Comparison of ENCODE assay signal across 11 cellular contexts in genomic region chr17:60077226-60077625, GRCh38. TPM values are rescaled to one million over a fixed set of nuclear protein-coding genes. Genes with fewer than 3 reads are reported as not detected.
DNase-seq lines count a peak whose midpoint lies in the region; ATAC-seq, FAIRE-seq and TF ChIP-seq lines count a peak whose summit lies in the region.
"Had no signal": no experiment of that assay in that cellular context is flagged by ENCODE, and none has a peak within 500 bp of the region (broad histone marks: within the 10 kb centered on the region; RNA-seq: fewer than 3 reads in every experiment).

No MANE protein-coding gene starts in this region.

- no peaks in the 10 kb centered on the region for H3K27me3 ChIP-seq in CD8-positive, alpha-beta T cell (ENCODE audit: insufficient read depth, low read length)
- H3K27me3 ChIP-seq in astrocyte (ENCODE audit: insufficient read depth, low read length), result no peaks in the 10 kb centered on the region

- FAIRE-seq in astrocyte (lab: Jason Lieb, UNC), result no peak

- peaks cover 38% of the 10 kb centered on the region for H3K79me2 ChIP-seq in astrocyte (ENCODE audit: insufficient read depth, low read length)

- H3K27ac Mint-ChIP-seq in CD8-positive, alpha-beta T cell, result peak overlapping the region; percentile 87
- H3K27ac Mint-ChIP-seq in astrocyte (ENCODE audit: unreplicated experiment), result no peak overlapping the region
- peak overlapping the region in 5 of 6 donors; percentile 11 to 96 (median 87) for H3K27ac Mint-ChIP-seq in naive B cell

- H3K4me3 Mint-ChIP-seq in CD8-positive, alpha-beta T cell, result peak overlapping the region; percentile 89
- H3K4me3 Mint-ChIP-seq in astrocyte (ENCODE audit: unreplicated experiment) (peak overlapping the region; percentile 94), naive B cell (peak overlapping the region in 7 of 8 donors; percentile 85 to 98 (median 93))

- peak overlapping the region; percentile 95 for H3K4me2 ChIP-seq in astrocyte (ENCODE audit: low read length)

- H3K36me3 Mint-ChIP-seq in CD8-positive, alpha-beta T cell, result peaks cover 40% of the 10 kb centered on the region
- H3K36me3 Mint-ChIP-seq in astrocyte (ENCODE audit: low read depth, unreplicated experiment) (peaks cover 4% of the 10 kb centered on the region), naive B cell (peaks cover 0 to 5% of the 10 kb centered on the region in 2 donors)

- H3K4me1 Mint-ChIP-seq in CD8-positive, alpha-beta T cell (ENCODE audit: low read depth), result peaks cover 24% of the 10 kb centered on the region
- H3K4me1 Mint-ChIP-seq in astrocyte (ENCODE audit: low read depth, unreplicated experiment) (peaks cover 18% of the 10 kb centered on the region), naive B cell (peaks cover 19 to 40% (median 39%) of the 10 kb centered on the region in 3 donors)

- no peak for TF ChIP-seq EP300 in Ishikawa (IDR thresholded peaks at IDR 0.05; ENCODE audit: borderline replicate concordance)

- no peak for TF ChIP-seq RAD21 in Ishikawa (IDR thresholded peaks at IDR 0.05; ENCODE audit: low read depth)

- no peak overlapping the region for H2AFZ ChIP-seq in astrocyte (ENCODE audit: low read depth, low read length)

- peaks cover 9% of the 10 kb centered on the region for H3K36me3 ChIP-seq in CD8-positive, alpha-beta T cell (ENCODE audit: insufficient read depth, low read length)
- peaks cover 29% of the 10 kb centered on the region for H3K36me3 ChIP-seq in astrocyte (ENCODE audit: insufficient read depth, low read length)

- H3K4me1 ChIP-seq in CD8-positive, alpha-beta T cell (ENCODE audit: insufficient read depth, low read length), result peaks cover 7% of the 10 kb centered on the region
- peaks cover 16% of the 10 kb centered on the region for H3K4me1 ChIP-seq in astrocyte (ENCODE audit: insufficient read depth, low read length)

- intact Hi-C loops in CD8-positive, alpha-beta T cell (cut with DNase I, micrococcal nuclease), result no loop called here

- no peaks in the 10 kb centered on the region for H3K27me3 Mint-ChIP-seq in CD8-positive, alpha-beta T cell (ENCODE audit: low read depth)
- H3K27me3 Mint-ChIP-seq in astrocyte (ENCODE audit: low read depth, unreplicated experiment), result no peaks in the 10 kb centered on the region
- H3K27me3 Mint-ChIP-seq in naive B cell, result no peaks in the 10 kb centered on the region

- POLR2A ChIA-PET in CD8-positive, alpha-beta T cell (lab: Charles Lee), result no interaction called here

- ATAC-seq in CD8-positive, alpha-beta T cell, result no peak
- ATAC-seq in naive B cell (ENCODE audit: low read depth in 2 of 2), result no peak
- ATAC-seq in GM21723 (IDR thresholded peaks at IDR 0.05; ENCODE audit: unreplicated experiment), result no peak

- H4K20me1 ChIP-seq in astrocyte (ENCODE audit: insufficient read depth, low read length), result no peaks in the 10 kb centered on the region

- H3K9me3 Mint-ChIP-seq in CD8-positive, alpha-beta T cell, result no peaks in the 10 kb centered on the region
- H3K9me3 Mint-ChIP-seq in astrocyte (ENCODE audit: unreplicated experiment), result no peaks in the 10 kb centered on the region
- H3K9me3 Mint-ChIP-seq in naive B cell, result no peaks in the 10 kb centered on the region

- no peak for TF ChIP-seq CTCF in CD8-positive, alpha-beta T cell (IDR thresholded peaks at IDR 0.05)
- no peak for TF ChIP-seq CTCF in astrocyte (IDR thresholded peaks at IDR 0.05; ENCODE audit: insufficient read depth, low read depth, low read length)

- H3K27ac ChIP-seq in CD8-positive, alpha-beta T cell (ENCODE audit: low read depth, low read length), result no peak overlapping the region
- no peak overlapping the region for H3K27ac ChIP-seq in astrocyte (ENCODE audit: low read depth, low read length)

- no peak overlapping the region for H3K4me3 ChIP-seq in CD8-positive, alpha-beta T cell (ENCODE audit: low read depth, low read length)
- no peak overlapping the region for H3K4me3 ChIP-seq in astrocyte (ENCODE audit: insufficient read depth, low read depth, low read length)

- DNase-seq in CD8-positive, alpha-beta T cell, result no peak
- DNase-seq in astrocyte (ENCODE audit: low read depth), result no peak
- no peak for DNase-seq in naive B cell
- DNase-seq in NCI-H2171 (lab: John Stamatoyannopoulos, UW), result no peak
- DNase-seq in SW480 (ENCODE audit: low spot score), result no peak
- no peak for DNase-seq in GOT3 (lab: John Stamatoyannopoulos, UW)
- DNase-seq: activated CD4-positive, CD25-positive, alpha-beta regulatory T cell treated with anti-CD3 and anti-CD28 coated beads, Interleukin-2, amount 50 U/mL, for 72 hours; left colon; trophoblast cell had no signal

- H3K9me3 ChIP-seq in CD8-positive, alpha-beta T cell (ENCODE audit: low read length), result no peaks in the 10 kb centered on the region
- no peaks in the 10 kb centered on the region for H3K9me3 ChIP-seq in astrocyte (ENCODE audit: insufficient read depth, low read depth, low read length)

- CTCF ChIA-PET in CD8-positive, alpha-beta T cell (lab: Charles Lee), result interaction anchor here (0.7 kb wide), 1 partner anchor 14 kb away, joined by 4 read pairs; no protein-coding TSS in a partner anchor

- no peak overlapping the region for H3K9ac ChIP-seq in astrocyte (ENCODE audit: low read length)

TF ChIP-seq in Ishikawa, 13 proteins besides CTCF, POLR2A, EP300 and RAD21:
- TF ChIP-seq MAX (IDR thresholded peaks at IDR 0.05) (peak; percentile 62), FOXM1 (IDR thresholded peaks at IDR 0.05; ENCODE audit: borderline replicate concordance, low read depth) (no peak), TEAD4 (IDR thresholded peaks at IDR 0.05) (peak; percentile 25; the same call in 1 of the 2 replicates)

RNA-seq across cellular contexts. Expression of gene HEATR6, which starts 1.5 kb away (rescaled TPM):
- 1 to 10 TPM; 8.8 to 9.1 TPM for total RNA-seq in CD8-positive, alpha-beta T cell
- total RNA-seq in astrocyte, result 14.9 and 21.7 TPM in 2 replicates
- polyA plus RNA-seq in naive B cell (ENCODE audit: low read depth in 6 of 6), result 10 to 100 TPM; 10.1 to 19.1 (median 15.8) TPM
